ENCODE assay signal across 8 cellular contexts in the genomic region with DNA sequence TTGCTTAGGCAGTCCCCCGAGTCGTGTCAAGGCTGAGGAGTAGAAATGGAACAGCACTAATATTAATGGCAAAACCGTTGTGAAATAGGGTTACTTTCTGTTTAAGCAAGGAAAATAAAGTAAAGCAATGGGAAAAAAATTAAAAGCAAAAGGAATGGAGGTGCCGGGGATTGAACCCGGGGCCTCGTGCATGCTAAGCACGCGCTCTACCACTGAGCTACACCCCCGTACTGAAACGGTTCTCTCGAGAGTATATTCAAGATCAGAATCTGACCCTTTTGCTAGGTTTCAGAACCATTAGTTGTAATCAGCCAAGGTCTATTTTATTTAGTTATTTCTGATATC.
DNase-seq lines count a peak whose midpoint lies in the region; ATAC-seq and TF ChIP-seq lines count a peak whose summit lies in the region.

No MANE protein-coding gene starts in this region.

- peaks cover 22% of the 10 kb centered on the region for H3K4me1 ChIP-seq in CD4-positive, CD25-positive, alpha-beta regulatory T cell (ENCODE audit: control insufficient read depth, insufficient read depth, low read length, poor library complexity, severe bottlenecking)
- H3K4me1 ChIP-seq in HUES48 (ENCODE audit: control insufficient read depth, insufficient read depth, low read length) (no peaks in the 10 kb centered on the region), Panc1 (ENCODE audit: control insufficient read depth, insufficient read depth, low read length) (peaks cover 3% of the 10 kb centered on the region)

- TF ChIP-seq CTCF in Panc1 (IDR thresholded peaks at IDR 0.05) (no peak), fibroblast of pulmonary artery (IDR thresholded peaks at IDR 0.05; ENCODE audit: low read length, missing control alignments) (no peak), nephron progenitor cell (IDR thresholded peaks at IDR 0.05) (no peak)

- H3K27me3 Mint-ChIP-seq in CD4-positive, CD25-positive, alpha-beta regulatory T cell, result peaks cover 79% of the 10 kb centered on the region
- H3K27me3 Mint-ChIP-seq in nephron progenitor cell (ENCODE audit: low read depth, poor library complexity), result peaks cover 80% of the 10 kb centered on the region

- H3K4me1 Mint-ChIP-seq in CD4-positive, CD25-positive, alpha-beta regulatory T cell, result peaks cover 10 to 30% (median 21%) of the 10 kb centered on the region in 4 donors
- peaks cover 16% of the 10 kb centered on the region for H3K4me1 Mint-ChIP-seq in nephron progenitor cell

- POLR2A ChIA-PET in Panc1 (lab: Charles Lee), result interaction anchor here (0.6 to 1.1 kb wide), 3 partner anchors 28 to 620 kb away, joined by 3 to 7 read pairs (median 4); no protein-coding TSS in a partner anchor

- H3K9me3 ChIP-seq in CD4-positive, CD25-positive, alpha-beta regulatory T cell (ENCODE audit: control insufficient read depth in 2 of 2, low read length in 2 of 2), result no peaks in the 10 kb centered on the region
- H3K9me3 ChIP-seq in HUES48 (ENCODE audit: control insufficient read depth, insufficient read depth, low read length) (no peaks in the 10 kb centered on the region), Panc1 (ENCODE audit: control insufficient read depth, insufficient read depth, low read depth, low read length) (no peaks in the 10 kb centered on the region)

- peak overlapping the region; percentile 81 to 88 (median 86) for H3K27ac Mint-ChIP-seq in CD4-positive, CD25-positive, alpha-beta regulatory T cell
- peak overlapping the region; percentile 95 for H3K27ac Mint-ChIP-seq in nephron progenitor cell

- H3K36me3 Mint-ChIP-seq in CD4-positive, CD25-positive, alpha-beta regulatory T cell, result no peaks in the 10 kb centered on the region
- H3K36me3 Mint-ChIP-seq in nephron progenitor cell (ENCODE audit: low read depth), result no peaks in the 10 kb centered on the region

- H3K27ac ChIP-seq in CD4-positive, CD25-positive, alpha-beta regulatory T cell (ENCODE audit: insufficient read depth, low read length, poor library complexity, severe bottlenecking), result peak overlapping the region; percentile 43
- H3K27ac ChIP-seq in HUES48 (ENCODE audit: low read depth, low read length) (peak overlapping the region; percentile 57), Panc1 (ENCODE audit: low read length) (peak overlapping the region; percentile 89)

- in situ Hi-C loops in Panc1 (cut with HindIII; ENCODE audit: low pct_unique_long_range_greater_than_20kb, low sequenced_read_pairs), result no loop called here

- DNase-seq in CD4-positive, CD25-positive, alpha-beta regulatory T cell, result peak; percentile 61 to 85 (median 80)
- DNase-seq in Panc1 (ENCODE audit: low read depth, low spot score) (no peak), activated T-helper 1 cell treated with Interleukin-2 at 50 U/mL for 16 hours (ENCODE audit: low read depth) (peak; percentile 34), fibroblast of pulmonary artery (ENCODE audit: low read depth) (peak; percentile 82), nephron progenitor cell (peak; percentile 62), stromal cell of bone marrow (ENCODE audit: low read depth) (peak; percentile 47)

- H3K27me3 ChIP-seq in CD4-positive, CD25-positive, alpha-beta regulatory T cell (ENCODE audit: control insufficient read depth, insufficient read depth, low read length), result peaks cover 13% of the 10 kb centered on the region
- H3K27me3 ChIP-seq in HUES48 (ENCODE audit: control insufficient read depth, insufficient read depth, low read length) (peaks cover 13% of the 10 kb centered on the region), Panc1 (ENCODE audit: control insufficient read depth, insufficient read depth, low read length) (peaks cover 10% of the 10 kb centered on the region; the same call in 1 of the 2 replicates)

- H3K9ac ChIP-seq in HUES48 (ENCODE audit: low read depth, low read length), result peak overlapping the region; percentile 78

- peak overlapping the region; percentile 77 to 96 (median 90) for H3K4me3 Mint-ChIP-seq in CD4-positive, CD25-positive, alpha-beta regulatory T cell
- H3K4me3 Mint-ChIP-seq in nephron progenitor cell, result peak overlapping the region; percentile 98

- peak overlapping the region; percentile 90 for H3K4me3 ChIP-seq in CD4-positive, CD25-positive, alpha-beta regulatory T cell (ENCODE audit: low read depth, low read length)
- peak overlapping the region; percentile 81 for H3K4me3 ChIP-seq in HUES48 (ENCODE audit: low read depth, low read length)
- peak overlapping the region; percentile 67 to 90 for H3K4me3 ChIP-seq in Panc1 (ENCODE audit: low read depth in 2 of 2, low read length in 2 of 2)
- peak overlapping the region; percentile 73 for H3K4me3 ChIP-seq in fibroblast of pulmonary artery (replicated peaks; ENCODE audit: low read depth, low read length)

- peak; percentile 47 to 65 for ATAC-seq in CD4-positive, CD25-positive, alpha-beta regulatory T cell (ENCODE audit: low read depth in 2 of 2)
- ATAC-seq in GM19467 (IDR thresholded peaks at IDR 0.05; ENCODE audit: unreplicated experiment) (peak; percentile 49), Panc1 (peak; percentile 78)

- CTCF ChIA-PET in Panc1 (lab: Charles Lee), result interaction anchor here (0.7 to 1.8 kb wide), 6 partner anchors 26 to 178 kb away, joined by 3 to 9 read pairs (median 3); no protein-coding TSS in a partner anchor

- no TSS peak for BruUV-seq in Panc1 (replicated peaks; lab: Mats Ljungman, UMichigan)

- peaks cover 0 to 3% (median 0%) of the 10 kb centered on the region in 7 donors for H3K9me3 Mint-ChIP-seq in CD4-positive, CD25-positive, alpha-beta regulatory T cell
- H3K9me3 Mint-ChIP-seq in nephron progenitor cell, result peaks cover 3% of the 10 kb centered on the region

- no peaks in the 10 kb centered on the region for H3K36me3 ChIP-seq in CD4-positive, CD25-positive, alpha-beta regulatory T cell (ENCODE audit: control insufficient read depth, insufficient read depth, low read length)
- H3K36me3 ChIP-seq in HUES48 (ENCODE audit: control insufficient read depth, insufficient read depth, low read length) (no peaks in the 10 kb centered on the region), Panc1 (ENCODE audit: control insufficient read depth, insufficient read depth, low read length) (no peaks in the 10 kb centered on the region)

- intact Hi-C loops in Panc1 (cut with micrococcal nuclease; ENCODE audit: unreplicated experiment), result loop anchor here (1.0 to 5.0 kb wide), 2 partner anchors 58 to 104 kb away; no protein-coding TSS in a partner anchor
